Comparison of ENCODE assay signal across 18 cellular contexts in the genomic region with DNA sequence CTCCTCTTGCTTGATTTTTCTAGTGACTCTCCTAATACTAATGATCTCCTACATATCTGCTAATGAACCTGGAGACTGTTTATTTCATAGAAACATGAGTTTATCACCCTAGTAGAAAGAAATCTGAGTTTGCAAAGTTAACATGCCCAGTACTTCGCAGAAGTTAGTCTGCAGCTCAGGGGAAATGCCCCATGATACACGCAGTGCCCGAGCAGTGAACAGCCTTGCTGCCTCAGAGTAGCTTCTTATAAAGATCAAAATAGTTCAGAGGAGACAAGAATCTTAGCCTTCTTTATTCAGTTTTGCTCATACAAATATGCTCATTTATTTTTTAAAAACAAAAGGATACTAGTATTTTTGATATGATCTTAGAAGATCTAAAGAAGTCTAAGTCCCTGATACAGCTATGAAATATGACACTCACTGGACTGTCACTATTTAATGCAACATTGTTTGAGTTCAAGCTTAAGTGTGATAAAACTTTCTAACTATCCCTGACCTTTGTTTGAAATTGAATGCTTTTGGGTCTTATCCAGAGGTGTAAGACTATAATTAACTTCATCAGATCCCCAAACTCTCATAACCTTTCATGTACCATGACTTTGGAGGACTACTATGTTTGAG.
"Had no signal": no experiment of that assay in that cellular context is flagged by ENCODE, and none has a peak within 500 bp of the region (broad histone marks: within the 10 kb centered on the region; RNA-seq: fewer than 3 reads in every experiment).

No MANE protein-coding gene starts in this region.

- ATAC-seq: activated naive CD8-positive, alpha-beta T cell treated with anti-CD3 and anti-CD28 coated beads, Interleukin-2, amount 50 U/mL, for 24 hours; gastroesophageal sphincter; lower lobe of right lung had no signal

- H3K4me3 ChIP-seq: ascending aorta, colonic mucosa, gastroesophageal sphincter, lower lobe of right lung, right atrium auricular region had no signal

- H3K4me1 ChIP-seq: colonic mucosa, lower lobe of right lung, right atrium auricular region had no signal

- H3K27ac ChIP-seq: ascending aorta, colonic mucosa, lower lobe of right lung, right atrium auricular region had no signal

- DNase-seq: activated CD4-positive, alpha-beta T cell treated with anti-CD3 and anti-CD28 coated beads for 1 hour; activated CD4-positive, alpha-beta T cell treated with anti-CD3 and anti-CD28 coated beads, Interleukin-2, amount 50 U/mL, for 48 hours; activated naive CD8-positive, alpha-beta T cell treated with anti-CD3 and anti-CD28 coated beads, Interleukin-2, amount 50 U/mL, for 24 hours; activated T-cell treated with anti-CD3 and anti-CD28 coated beads, Interleukin-2, amount 50 U/mL, for 48 hours; colonic mucosa; effector CD4-positive, alpha-beta T cell; hippocampal formation; lower lobe of right lung; nephron progenitor cell; SIG-M5; stimulated activated CD4-positive, alpha-beta T cell treated with anti-CD3 and anti-CD28 coated beads, Interleukin-12 subunit alpha, Interleukin-12 subunit beta, amount 100 ng/mL, for 4 hours; stimulated activated CD4-positive, alpha-beta T cell treated with anti-CD3 and anti-CD28 coated beads, Interleukin-2, amount 100 ng/mL, for 48 hours; stimulated activated CD8-positive, alpha-beta memory T cell treated with anti-CD3 and anti-CD28 coated beads, Interleukin-4, amount 100 ng/mL, for 48 hours; SW 1271 had no signal

- H3K36me3 ChIP-seq: ascending aorta, colonic mucosa, gastroesophageal sphincter, lower lobe of right lung, right atrium auricular region had no signal

- H3K9me3 ChIP-seq: ascending aorta, colonic mucosa, gastroesophageal sphincter, lower lobe of right lung, right atrium auricular region had no signal

- FAIRE-seq: bronchial epithelial cell had no signal

- H3K27me3 ChIP-seq: ascending aorta, colonic mucosa, gastroesophageal sphincter, right atrium auricular region had no signal
